Comparison of ENCODE assay signal across 19 cellular contexts in genomic region chr21:43723648-43724047, GRCh38. TPM values are rescaled to one million over a fixed set of nuclear protein-coding genes. Genes with fewer than 3 reads are reported as not detected.
A peak's percentile ranks its signal among the peaks of the same experiment; 100 is the strongest.
DNase-seq lines count a peak whose midpoint lies in the region; ATAC-seq and TF ChIP-seq lines count a peak whose summit lies in the region.
"Had no signal": no experiment of that assay in that cellular context is flagged by ENCODE, and none has a peak within 500 bp of the region (broad histone marks: within the 10 kb centered on the region; RNA-seq: fewer than 3 reads in every experiment).

No MANE protein-coding gene starts in this region.

- H3K27ac ChIP-seq in Panc1 (ENCODE audit: low read length) (no peak overlapping the region; the same call in 1 of the 2 replicates), subcutaneous abdominal adipose tissue (ENCODE audit: low read depth, low read length) (peak overlapping the region; percentile 30)
- H3K27ac ChIP-seq: KMS-11 had no signal

- H3K9ac ChIP-seq in subcutaneous abdominal adipose tissue (ENCODE audit: low read length in 5 of 5), result no peak overlapping the region
- H3K9ac ChIP-seq: KMS-11 had no signal

- H3K27me3 Mint-ChIP-seq in activated CD4-positive, alpha-beta memory T cell treated with anti-CD3 and anti-CD28 coated beads, Interleukin-2, amount 10 ng/mL, durations not matched to agents 7 days and 5 days, result no peaks in the 10 kb centered on the region
- H3K27me3 Mint-ChIP-seq in activated CD4-positive, alpha-beta memory T cell treated with anti-CD3 and anti-CD28 coated beads for 36 hours, result no peaks in the 10 kb centered on the region
- no peaks in the 10 kb centered on the region for H3K27me3 Mint-ChIP-seq in dendritic cell treated with granulocyte-macrophage colony-stimulating factor and Interleukin-4, amounts not matched to agents 40 ng/mL and 50 ng/mL, for 4 days
- H3K27me3 Mint-ChIP-seq in activated CD8-positive, alpha-beta T cell treated with anti-CD3 and anti-CD28 coated beads for 36 hours, result no peaks in the 10 kb centered on the region
- no peaks in the 10 kb centered on the region for H3K27me3 Mint-ChIP-seq in activated T-cell treated with anti-CD3 and anti-CD28 coated beads, Interleukin-2, amount 50 U/mL, for 4 hours (ENCODE audit: low read depth)
- H3K27me3 Mint-ChIP-seq in naive thymus-derived CD8-positive, alpha-beta T cell, result no peaks in the 10 kb centered on the region

- H3K27me3 ChIP-seq in Panc1 (ENCODE audit: control insufficient read depth, insufficient read depth, low read length) (no peaks in the 10 kb centered on the region), subcutaneous abdominal adipose tissue (ENCODE audit: control insufficient read depth in 5 of 5, insufficient read depth in 4 of 5, low read length in 5 of 5) (no peaks in the 10 kb centered on the region)
- H3K27me3 ChIP-seq: MG63 had no signal

- no peaks in the 10 kb centered on the region for H3K9me3 Mint-ChIP-seq in activated CD4-positive, alpha-beta memory T cell treated with anti-CD3 and anti-CD28 coated beads, Interleukin-2, amount 10 ng/mL, durations not matched to agents 7 days and 5 days
- no peaks in the 10 kb centered on the region for H3K9me3 Mint-ChIP-seq in activated CD4-positive, alpha-beta memory T cell treated with anti-CD3 and anti-CD28 coated beads for 36 hours
- H3K9me3 Mint-ChIP-seq in dendritic cell treated with granulocyte-macrophage colony-stimulating factor and Interleukin-4, amounts not matched to agents 40 ng/mL and 50 ng/mL, for 4 days, result no peaks in the 10 kb centered on the region
- H3K9me3 Mint-ChIP-seq in activated CD8-positive, alpha-beta T cell treated with anti-CD3 and anti-CD28 coated beads for 36 hours, result no peaks in the 10 kb centered on the region
- H3K9me3 Mint-ChIP-seq in activated T-cell treated with anti-CD3 and anti-CD28 coated beads, Interleukin-2, amount 50 U/mL, for 4 hours, result no peaks in the 10 kb centered on the region
- H3K9me3 Mint-ChIP-seq in naive thymus-derived CD8-positive, alpha-beta T cell, result no peaks in the 10 kb centered on the region

- no peak overlapping the region for H3K4me3 Mint-ChIP-seq in activated CD4-positive, alpha-beta memory T cell treated with anti-CD3 and anti-CD28 coated beads, Interleukin-2, amount 10 ng/mL, durations not matched to agents 7 days and 5 days
- no peak overlapping the region for H3K4me3 Mint-ChIP-seq in activated CD4-positive, alpha-beta memory T cell treated with anti-CD3 and anti-CD28 coated beads for 36 hours
- H3K4me3 Mint-ChIP-seq in dendritic cell treated with granulocyte-macrophage colony-stimulating factor and Interleukin-4, amounts not matched to agents 40 ng/mL and 50 ng/mL, for 4 days, result no peak overlapping the region
- H3K4me3 Mint-ChIP-seq in activated CD8-positive, alpha-beta T cell treated with anti-CD3 and anti-CD28 coated beads for 36 hours, result no peak overlapping the region
- H3K4me3 Mint-ChIP-seq in activated T-cell treated with anti-CD3 and anti-CD28 coated beads, Interleukin-2, amount 50 U/mL, for 4 hours, result no peak overlapping the region
- no peak overlapping the region for H3K4me3 Mint-ChIP-seq in naive thymus-derived CD8-positive, alpha-beta T cell

- H3K36me3 ChIP-seq in Panc1 (ENCODE audit: control insufficient read depth, insufficient read depth, low read length), result peaks cover 3% of the 10 kb centered on the region; the same call in 1 of the 2 replicates
- H3K36me3 ChIP-seq in subcutaneous abdominal adipose tissue (ENCODE audit: control insufficient read depth in 5 of 5, insufficient read depth in 5 of 5, low read length in 5 of 5), result peaks cover 0 to 12% (median 9%) of the 10 kb centered on the region in 5 donors

- TF ChIP-seq CTCF in Panc1 (IDR thresholded peaks at IDR 0.05), result no peak
- no peak for TF ChIP-seq CTCF in activated CD8-positive, alpha-beta T cell treated with anti-CD3 and anti-CD28 coated beads for 36 hours (IDR thresholded peaks at IDR 0.05)

- peaks cover 60% of the 10 kb centered on the region for H3K4me1 ChIP-seq in Panc1 (ENCODE audit: control insufficient read depth, insufficient read depth, low read length)
- peaks cover 25 to 84% (median 78%) of the 10 kb centered on the region in 5 donors for H3K4me1 ChIP-seq in subcutaneous abdominal adipose tissue (ENCODE audit: control insufficient read depth in 5 of 5, insufficient read depth in 5 of 5, low read length in 5 of 5)

- DNase-seq in activated CD4-positive, alpha-beta memory T cell treated with anti-CD3 and anti-CD28 coated beads, Interleukin-2, amount 10 ng/mL, durations not matched to agents 7 days and 5 days, result no peak
- no peak for DNase-seq in activated CD4-positive, alpha-beta memory T cell treated with anti-CD3 and anti-CD28 coated beads for 36 hours
- no peak for DNase-seq in Panc1 (ENCODE audit: low read depth, low spot score)
- DNase-seq in activated CD8-positive, alpha-beta T cell treated with anti-CD3 and anti-CD28 coated beads for 36 hours, result no peak
- no peak for DNase-seq in activated T-cell treated with anti-CD3 and anti-CD28 coated beads, Interleukin-2, amount 50 U/mL, for 4 hours
- DNase-seq in naive thymus-derived CD8-positive, alpha-beta T cell, result no peak
- DNase-seq: C1 segment of cervical spinal cord, EL, GOT3, MG63, NCI-H1105, NCI-H1694 treated with DMSO at 0.1 percent for 48 hours, NCI-H2107, NCI-H226, NCI-H524 treated with DMSO at 0.1 percent for 48 hours, SIG-M5 had no signal

- peak overlapping the region; percentile 31 for H3K27ac Mint-ChIP-seq in activated CD4-positive, alpha-beta memory T cell treated with anti-CD3 and anti-CD28 coated beads, Interleukin-2, amount 10 ng/mL, durations not matched to agents 7 days and 5 days
- H3K27ac Mint-ChIP-seq in activated CD4-positive, alpha-beta memory T cell treated with anti-CD3 and anti-CD28 coated beads for 36 hours, result no peak overlapping the region
- H3K27ac Mint-ChIP-seq in dendritic cell treated with granulocyte-macrophage colony-stimulating factor and Interleukin-4, amounts not matched to agents 40 ng/mL and 50 ng/mL, for 4 days, result peak overlapping the region; percentile 84
- H3K27ac Mint-ChIP-seq in activated CD8-positive, alpha-beta T cell treated with anti-CD3 and anti-CD28 coated beads for 36 hours, result no peak overlapping the region
- no peak overlapping the region for H3K27ac Mint-ChIP-seq in naive thymus-derived CD8-positive, alpha-beta T cell

- ATAC-seq in Panc1, result no peak
- no peak for ATAC-seq in activated CD8-positive, alpha-beta T cell treated with anti-CD3 and anti-CD28 coated beads for 36 hours
- ATAC-seq in activated T-cell treated with anti-CD3 and anti-CD28 coated beads, Interleukin-2, amount 50 U/mL, for 4 hours, result no peak
- ATAC-seq in naive thymus-derived CD8-positive, alpha-beta T cell, result no peak

- H3K4me3 ChIP-seq in Panc1 (ENCODE audit: low read depth in 2 of 2, low read length in 2 of 2) (no peak overlapping the region), subcutaneous abdominal adipose tissue (ENCODE audit: low read depth in 1 of 5, low read length in 5 of 5) (no peak overlapping the region)
- H3K4me3 ChIP-seq: MG63 had no signal

- intact Hi-C loops in activated CD4-positive, alpha-beta memory T cell treated with anti-CD3 and anti-CD28 coated beads for 36 hours (cut with micrococcal nuclease), result no loop called here
- intact Hi-C loops in Panc1 (cut with micrococcal nuclease; ENCODE audit: unreplicated experiment), result no loop called here
- intact Hi-C loops in dendritic cell treated with granulocyte-macrophage colony-stimulating factor and Interleukin-4, amounts not matched to agents 40 ng/mL and 50 ng/mL, for 4 days (cut with micrococcal nuclease), result loop anchor here (10.0 kb wide), 1 partner anchor 59 kb away; no protein-coding TSS in a partner anchor
- intact Hi-C loops in activated CD8-positive, alpha-beta T cell treated with anti-CD3 and anti-CD28 coated beads for 36 hours (cut with micrococcal nuclease), result no loop called here

- peaks cover 15% of the 10 kb centered on the region for H3K36me3 Mint-ChIP-seq in activated CD4-positive, alpha-beta memory T cell treated with anti-CD3 and anti-CD28 coated beads, Interleukin-2, amount 10 ng/mL, durations not matched to agents 7 days and 5 days (ENCODE audit: low read depth)
- H3K36me3 Mint-ChIP-seq in activated CD4-positive, alpha-beta memory T cell treated with anti-CD3 and anti-CD28 coated beads for 36 hours, result peaks cover 7% of the 10 kb centered on the region
- H3K36me3 Mint-ChIP-seq in dendritic cell treated with granulocyte-macrophage colony-stimulating factor and Interleukin-4, amounts not matched to agents 40 ng/mL and 50 ng/mL, for 4 days (ENCODE audit: low read depth), result peaks cover 71% of the 10 kb centered on the region
- H3K36me3 Mint-ChIP-seq in activated CD8-positive, alpha-beta T cell treated with anti-CD3 and anti-CD28 coated beads for 36 hours (ENCODE audit: low read depth), result peaks cover 20% of the 10 kb centered on the region
- peaks cover 2% of the 10 kb centered on the region for H3K36me3 Mint-ChIP-seq in activated T-cell treated with anti-CD3 and anti-CD28 coated beads, Interleukin-2, amount 50 U/mL, for 4 hours (ENCODE audit: insufficient read depth)
- peaks cover 0 to 5% (median 0%) of the 10 kb centered on the region in 3 donors for H3K36me3 Mint-ChIP-seq in naive thymus-derived CD8-positive, alpha-beta T cell

- POLR2A ChIA-PET in activated CD4-positive, alpha-beta memory T cell treated with anti-CD3 and anti-CD28 coated beads, Interleukin-2, amount 10 ng/mL, durations not matched to agents 7 days and 5 days (lab: Charles Lee), result interaction anchor here (1.0 kb wide), 1 partner anchor 65 kb away, joined by 3 read pairs; no protein-coding TSS in a partner anchor
- POLR2A ChIA-PET in activated CD4-positive, alpha-beta memory T cell treated with anti-CD3 and anti-CD28 coated beads for 36 hours (lab: Charles Lee), result no interaction called here
- POLR2A ChIA-PET in Panc1 (lab: Charles Lee), result no interaction called here
- POLR2A ChIA-PET in activated CD8-positive, alpha-beta T cell treated with anti-CD3 and anti-CD28 coated beads for 36 hours (lab: Charles Lee), result no interaction called here
- POLR2A ChIA-PET in naive thymus-derived CD8-positive, alpha-beta T cell (lab: Charles Lee), result no interaction called here

- H3K4me1 Mint-ChIP-seq in activated CD4-positive, alpha-beta memory T cell treated with anti-CD3 and anti-CD28 coated beads, Interleukin-2, amount 10 ng/mL, durations not matched to agents 7 days and 5 days, result peaks cover 62% of the 10 kb centered on the region
- peaks cover 47% of the 10 kb centered on the region for H3K4me1 Mint-ChIP-seq in activated CD4-positive, alpha-beta memory T cell treated with anti-CD3 and anti-CD28 coated beads for 36 hours (ENCODE audit: low read depth)
- H3K4me1 Mint-ChIP-seq in dendritic cell treated with granulocyte-macrophage colony-stimulating factor and Interleukin-4, amounts not matched to agents 40 ng/mL and 50 ng/mL, for 4 days (ENCODE audit: low read depth), result peaks cover 84% of the 10 kb centered on the region
- peaks cover 54% of the 10 kb centered on the region for H3K4me1 Mint-ChIP-seq in activated CD8-positive, alpha-beta T cell treated with anti-CD3 and anti-CD28 coated beads for 36 hours (ENCODE audit: low read depth)
- H3K4me1 Mint-ChIP-seq in activated T-cell treated with anti-CD3 and anti-CD28 coated beads, Interleukin-2, amount 50 U/mL, for 4 hours (ENCODE audit: low read depth), result peaks cover 53% of the 10 kb centered on the region
- H3K4me1 Mint-ChIP-seq in naive thymus-derived CD8-positive, alpha-beta T cell, result peaks cover 35 to 63% (median 61%) of the 10 kb centered on the region in 4 donors

- H3K9me3 ChIP-seq in Panc1 (ENCODE audit: control insufficient read depth, insufficient read depth, low read depth, low read length), result no peaks in the 10 kb centered on the region
- H3K9me3 ChIP-seq in subcutaneous abdominal adipose tissue (ENCODE audit: control insufficient read depth in 5 of 5, low read length in 5 of 5), result no peaks in the 10 kb centered on the region
- H3K9me3 ChIP-seq: MG63 had no signal

- BruUV-seq in Panc1 (replicated peaks; lab: Mats Ljungman, UMichigan), result TSS peak; percentile 36

- in situ Hi-C loops in Panc1 (cut with HindIII; ENCODE audit: low pct_unique_long_range_greater_than_20kb, low sequenced_read_pairs), result no loop called here

- CTCF ChIA-PET in activated CD4-positive, alpha-beta memory T cell treated with anti-CD3 and anti-CD28 coated beads, Interleukin-2, amount 10 ng/mL, durations not matched to agents 7 days and 5 days (lab: Charles Lee), result no interaction called here
- CTCF ChIA-PET in activated CD4-positive, alpha-beta memory T cell treated with anti-CD3 and anti-CD28 coated beads for 36 hours (lab: Charles Lee), result no interaction called here
- CTCF ChIA-PET in Panc1 (lab: Charles Lee), result no interaction called here
- CTCF ChIA-PET in activated CD8-positive, alpha-beta T cell treated with anti-CD3 and anti-CD28 coated beads for 36 hours (lab: Charles Lee), result no interaction called here

RNA-seq across cellular contexts. Expression of gene PDXK, which starts 4.7 kb away (rescaled TPM):
- 10 to 100 TPM; 94.1 to 95.0 TPM for total RNA-seq in activated CD4-positive, alpha-beta memory T cell treated with anti-CD3 and anti-CD28 coated beads, Interleukin-2, amount 10 ng/mL, durations not matched to agents 7 days and 5 days
- total RNA-seq in activated CD4-positive, alpha-beta memory T cell treated with anti-CD3 and anti-CD28 coated beads for 36 hours, result 100 to 1,000 TPM; 126 to 131 TPM
- 184 TPM for total RNA-seq in Panc1 (2021; ENCODE audit: unreplicated experiment)
- 125 TPM for polyA plus RNA-seq in Panc1 (2012; ENCODE audit: insufficient read length)
- total RNA-seq in activated CD8-positive, alpha-beta T cell treated with anti-CD3 and anti-CD28 coated beads for 36 hours, result 100 to 1,000 TPM; 118 to 122 TPM
- total RNA-seq in activated T-cell treated with anti-CD3 and anti-CD28 coated beads, Interleukin-2, amount 50 U/mL, for 4 hours, result 100 to 1,000 TPM; 101 to 114 (median 106) TPM
- 10 to 100 TPM; 56.3 to 60.6 TPM for total RNA-seq in naive thymus-derived CD8-positive, alpha-beta T cell
- polyA plus RNA-seq in naive thymus-derived CD8-positive, alpha-beta T cell, result 10 to 100 TPM; 27.1 to 36.0 (median 29.6) TPM

RNA-seq across cellular contexts. Expression of gene CSTB, which starts 52.5 kb away (rescaled TPM):
- 10 to 100 TPM; 54.3 to 55.6 TPM for total RNA-seq in activated CD4-positive, alpha-beta memory T cell treated with anti-CD3 and anti-CD28 coated beads, Interleukin-2, amount 10 ng/mL, durations not matched to agents 7 days and 5 days
- total RNA-seq in activated CD4-positive, alpha-beta memory T cell treated with anti-CD3 and anti-CD28 coated beads for 36 hours, result 10 to 100 TPM; 40.1 to 42.3 TPM
- 72.5 TPM for total RNA-seq in Panc1 (2021; ENCODE audit: unreplicated experiment)
- polyA plus RNA-seq in Panc1 (2012; ENCODE audit: insufficient read length), result 127 TPM
- 10 to 100 TPM; 18.6 to 20.7 TPM for total RNA-seq in activated CD8-positive, alpha-beta T cell treated with anti-CD3 and anti-CD28 coated beads for 36 hours
- 10 to 100 TPM; 17.7 to 26.9 (median 24.5) TPM for total RNA-seq in activated T-cell treated with anti-CD3 and anti-CD28 coated beads, Interleukin-2, amount 50 U/mL, for 4 hours
- 10 to 100 TPM; 30.7 to 33.1 TPM for total RNA-seq in naive thymus-derived CD8-positive, alpha-beta T cell
- polyA plus RNA-seq in naive thymus-derived CD8-positive, alpha-beta T cell, result 10 to 100 TPM; 54.9 to 67.4 (median 62.7) TPM

Comparison
In these comparisons a context has a peak if more than half of its experiments do, and no peak if none do; other contexts are left out.
1. H3K27ac Mint-ChIP-seq: peak in activated CD4-positive, alpha-beta memory T cell treated with anti-CD3 and anti-CD28 coated beads, Interleukin-2, amount 10 ng/mL, durations not matched to agents 7 days and 5 days (single experiment) and dendritic cell treated with granulocyte-macrophage colony-stimulating factor and Interleukin-4, amounts not matched to agents 40 ng/mL and 50 ng/mL, for 4 days (single experiment); none in activated CD4-positive, alpha-beta memory T cell treated with anti-CD3 and anti-CD28 coated beads for 36 hours (single experiment), activated CD8-positive, alpha-beta T cell treated with anti-CD3 and anti-CD28 coated beads for 36 hours (single experiment) and naive thymus-derived CD8-positive, alpha-beta T cell (0 of 10).